ENCODE assay signal across 9 cellular contexts in genomic region chr17:45784293-45784582, GRCh38. TPM values are rescaled to one million over a fixed set of nuclear protein-coding genes. Genes with fewer than 3 reads are reported as not detected.
A peak's percentile ranks its signal among the peaks of the same experiment; 100 is the strongest.
DNase-seq lines count a peak whose midpoint lies in the region; ATAC-seq, FAIRE-seq and TF ChIP-seq lines count a peak whose summit lies in the region.
"Had no signal": no experiment of that assay in that cellular context is flagged by ENCODE, and none has a peak within 500 bp of the region (broad histone marks: within the 10 kb centered on the region; RNA-seq: fewer than 3 reads in every experiment).

TSS of gene CRHR1 (plus strand) at chr17:45784320. CDS start at chr17:45784545, 225 bp downstream.

- no CpG with 5 or more reads among the region's 41 CpGs for WGBS in esophagus muscularis mucosa
- 0% methylated on average over 41 of the region's 41 CpGs; no CpG with 5 or more reads in 1 of the 3 donors for WGBS in ovary, 3 donors

- in situ Hi-C loops in GM13976 (cut with MboI; ENCODE audit: low sequenced_read_pairs, unreplicated experiment), result no loop called here

- FAIRE-seq in kidney (lab: Jason Lieb, UNC), result no peak

- peaks cover 0 to 60% (median 26%) of the 10 kb centered on the region in 11 experiments; a peak in 17 of 22 replicates for H4K20me1 ChIP-seq in BLaER1 treated with 17β-estradiol and CSF1 and Interleukin-3, amounts not matched to agents 10 nM and 100 nM

- TF ChIP-seq POLR2A in esophagus muscularis mucosa (IDR thresholded peaks at IDR 0.05; ENCODE audit: low read depth) (no peak), ovary (IDR thresholded peaks at IDR 0.05) (no peak)

- ATAC-seq in RWPE2 (ENCODE audit: low read depth), result peak; percentile 12; the same call in 2 of the 3 replicates

- H3K27me3 ChIP-seq in BLaER1 treated with 17β-estradiol and CSF1 and Interleukin-3, amounts not matched to agents 10 nM and 100 nM, result peaks cover 71 to 92% (median 81%) of the 10 kb centered on the region in 11 experiments
- H3K27me3 ChIP-seq in RWPE2 (ENCODE audit: insufficient read depth, poor library complexity, severe bottlenecking) (peaks cover 81% of the 10 kb centered on the region), esophagus muscularis mucosa (peaks cover 0 to 93% (median 24%) of the 10 kb centered on the region in 4 donors), ovary (no peaks in the 10 kb centered on the region)

- H3K4me1 ChIP-seq in BLaER1 treated with 17β-estradiol and CSF1 and Interleukin-3, amounts not matched to agents 10 nM and 100 nM, result peaks cover 19 to 32% (median 22%) of the 10 kb centered on the region in 10 experiments
- H3K4me1 ChIP-seq in RWPE2 (ENCODE audit: insufficient read depth, poor library complexity, severe bottlenecking), result no peaks in the 10 kb centered on the region
- peaks cover 21 to 28% (median 26%) of the 10 kb centered on the region in 4 donors for H3K4me1 ChIP-seq in esophagus muscularis mucosa
- H3K4me1 ChIP-seq in ovary (ENCODE audit: insufficient read depth), result peaks cover 15% of the 10 kb centered on the region
- peaks cover 0 to 5% of the 10 kb centered on the region in 2 donors for H3K4me1 ChIP-seq in kidney (ENCODE audit: control insufficient read depth in 1 of 2, insufficient read depth in 1 of 2, low read depth in 1 of 2, low read length in 2 of 2)

- TF ChIP-seq EP300 in esophagus muscularis mucosa (IDR thresholded peaks at IDR 0.05) (no peak), ovary (IDR thresholded peaks at IDR 0.05) (no peak)

- DNase-seq in RWPE2 (ENCODE audit: low spot score) (no peak), esophagus muscularis mucosa (ENCODE audit: extremely low spot score) (no peak), ovary (no peak), NCI-H1694 treated with DMSO at 0.1 percent for 48 hours (lab: John Stamatoyannopoulos, UW) (no peak), NCI-H1694 (lab: John Stamatoyannopoulos, UW) (no peak), kidney (no peak), GM13976 (ENCODE audit: low spot score) (no peak)

- no peaks in the 10 kb centered on the region for H3K36me3 ChIP-seq in BLaER1 treated with 17β-estradiol and CSF1 and Interleukin-3, amounts not matched to agents 10 nM and 100 nM
- H3K36me3 ChIP-seq in RWPE2 (ENCODE audit: low read depth), result no peaks in the 10 kb centered on the region
- H3K36me3 ChIP-seq in esophagus muscularis mucosa, result no peaks in the 10 kb centered on the region
- H3K36me3 ChIP-seq in ovary, result no peaks in the 10 kb centered on the region
- no peaks in the 10 kb centered on the region for H3K36me3 ChIP-seq in kidney (ENCODE audit: control insufficient read depth in 1 of 2, insufficient read depth in 2 of 2, low read length in 2 of 2)

- peak within 1 kb of the TSS; percentile 56 to 74 (median 65) for H3K4me3 ChIP-seq in BLaER1 treated with 17β-estradiol and CSF1 and Interleukin-3, amounts not matched to agents 10 nM and 100 nM
- H3K4me3 ChIP-seq in RWPE2 (ENCODE audit: severe bottlenecking) (peak within 1 kb of the TSS; percentile 24), esophagus muscularis mucosa (peak within 1 kb of the TSS; percentile 51 to 64 (median 53)), ovary (peak within 1 kb of the TSS; percentile 46), kidney (ENCODE audit: low read length in 2 of 2) (peak within 1 kb of the TSS in 1 of 2 donors; percentile 32)

- peak within 1 kb of the TSS; percentile 22 to 71 (median 54); a peak in 17 of 22 replicates for H3K9ac ChIP-seq in BLaER1 treated with 17β-estradiol and CSF1 and Interleukin-3, amounts not matched to agents 10 nM and 100 nM
- no peak within 1 kb of the TSS for H3K9ac ChIP-seq in kidney (ENCODE audit: low read length in 2 of 2)

- no peaks in the 10 kb centered on the region for H3K9me3 ChIP-seq in BLaER1 treated with 17β-estradiol and CSF1 and Interleukin-3, amounts not matched to agents 10 nM and 100 nM (replicated peaks in 1 of 11)
- H3K9me3 ChIP-seq in RWPE2 (ENCODE audit: severe bottlenecking), result no peaks in the 10 kb centered on the region
- H3K9me3 ChIP-seq in esophagus muscularis mucosa, result no peaks in the 10 kb centered on the region
- H3K9me3 ChIP-seq in ovary, result no peaks in the 10 kb centered on the region
- H3K9me3 ChIP-seq in kidney (ENCODE audit: control insufficient read depth in 1 of 2, low read length in 2 of 2), result no peaks in the 10 kb centered on the region

- no peak within 1 kb of the TSS for H3K27ac ChIP-seq in BLaER1 treated with 17β-estradiol and CSF1 and Interleukin-3, amounts not matched to agents 10 nM and 100 nM
- no peak within 1 kb of the TSS for H3K27ac ChIP-seq in RWPE2 (ENCODE audit: poor library complexity, severe bottlenecking)
- no peak within 1 kb of the TSS for H3K27ac ChIP-seq in esophagus muscularis mucosa (replicated peaks in 1 of 4)
- H3K27ac ChIP-seq in ovary, result no peak within 1 kb of the TSS
- H3K27ac ChIP-seq in kidney (ENCODE audit: low read depth in 2 of 2, low read length in 2 of 2), result no peak within 1 kb of the TSS

- TF ChIP-seq CTCF in RWPE2 (IDR thresholded peaks at IDR 0.05; ENCODE audit: poor library complexity, severe bottlenecking) (no peak), esophagus muscularis mucosa (IDR thresholded peaks at IDR 0.05) (no peak), ovary (IDR thresholded peaks at IDR 0.05) (no peak), kidney (IDR thresholded peaks at IDR 0.05; ENCODE audit: borderline replicate concordance, extremely low read depth, insufficient read depth) (no peak), GM13976 (IDR thresholded peaks at IDR 0.05; ENCODE audit: borderline replicate concordance, control extremely low read depth, extremely low read depth, insufficient read depth, missing control alignments) (no peak)

- intact Hi-C loops in esophagus muscularis mucosa (cut with DNase I), result no loop called here
- intact Hi-C loops in ovary (cut with DNase I), result no loop called here
- intact Hi-C loops in kidney (cut with DNase I), result no loop called here

- peak within 1 kb of the TSS; percentile 93 to 100 (median 100) for H3K4me2 ChIP-seq in BLaER1 treated with 17β-estradiol and CSF1 and Interleukin-3, amounts not matched to agents 10 nM and 100 nM

RNA-seq across cellular contexts. Expression of gene CRHR1, which starts in this region (rescaled TPM):
- under 1 TPM in 2 of 4 donors, not detected in 2; 0.50 to 0.52 TPM for total RNA-seq in esophagus muscularis mucosa
- 1 to 10 TPM in 2 of 7 donors, under 1 TPM in 3, not detected in 2; 0.32 to 1.4 (median 0.89) TPM for total RNA-seq in ovary
- polyA plus RNA-seq in ovary, result under 1 TPM; 0.10 to 0.32 TPM
- not detected for total RNA-seq in kidney
- not detected for polyA plus RNA-seq in kidney (ENCODE audit: insufficient read depth, low read depth, low replicate concordance)
- total RNA-seq: mesenteric fat pad had no signal

Comparison
In these comparisons a context has a peak if more than half of its experiments do, and no peak if none do; other contexts are left out.
1. H3K9ac ChIP-seq: peak in BLaER1 treated with 17β-estradiol and CSF1 and Interleukin-3, amounts not matched to agents 10 nM and 100 nM (11 of 11); none in kidney (0 of 2).